In genomic region chr5:133777951-133778350, GRCh38 we compare ENCODE assay signal across 8 cellular contexts.
"Had no signal": no experiment of that assay in that cellular context is flagged by ENCODE, and none has a peak within 500 bp of the region (broad histone marks: within the 10 kb centered on the region; RNA-seq: fewer than 3 reads in every experiment).

No MANE protein-coding gene starts in this region.

- H3K9me3 ChIP-seq: HAP-1 had no signal

- H3K4me1 Mint-ChIP-seq: IgD-negative memory B cell had no signal

- H3K27ac ChIP-seq: GM23248, HL-60 had no signal

- H3K4me1 ChIP-seq: HAP-1 had no signal

- H3K9me3 Mint-ChIP-seq: HFFc6, IgD-negative memory B cell had no signal

- H3K36me3 ChIP-seq: HAP-1 had no signal

- H3K36me3 Mint-ChIP-seq: IgD-negative memory B cell had no signal

- ATAC-seq: HCT116, HepG2 had no signal

- H3K9ac ChIP-seq: GM23248 had no signal

- H3K4me3 ChIP-seq: GM23248, HAP-1 had no signal

- H3K4me3 Mint-ChIP-seq: HFFc6, IgD-negative memory B cell had no signal

- H3K27ac Mint-ChIP-seq: HFFc6, IgD-negative memory B cell had no signal

- DNase-seq: GM23248, GOT3, HFFc6 had no signal
